ENCODE assay signal across 8 cellular contexts in the genomic region with DNA sequence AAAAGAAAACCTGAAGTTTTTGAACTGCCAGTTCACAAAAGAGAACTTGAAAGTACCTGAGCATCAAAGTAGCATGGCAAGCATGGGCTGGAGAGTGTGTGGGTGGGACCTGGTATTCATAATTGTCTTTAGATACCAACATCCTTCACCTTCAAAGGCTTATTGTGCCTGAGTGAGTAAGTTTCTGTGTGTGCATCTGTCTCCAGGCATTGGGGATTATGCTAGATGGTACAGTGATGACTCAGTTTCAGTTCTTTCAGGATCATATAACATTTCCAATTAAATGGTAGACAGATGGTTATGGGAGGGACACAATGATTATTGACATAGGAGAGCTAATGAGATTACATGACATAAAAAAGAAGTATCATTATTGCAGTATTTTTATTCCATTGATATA.
DNase-seq lines count a peak whose midpoint lies in the region; ATAC-seq and TF ChIP-seq lines count a peak whose summit lies in the region.

No MANE protein-coding gene starts in this region.

- no peaks in the 10 kb centered on the region for H3K27me3 Mint-ChIP-seq in stimulated activated naive CD8-positive, alpha-beta T cell treated with anti-CD3 and anti-CD28 coated beads, Interleukin-15, amount 100 ng/mL, for 72 hours
- no peaks in the 10 kb centered on the region for H3K27me3 Mint-ChIP-seq in type B pancreatic cell

- no peaks in the 10 kb centered on the region for H3K9me3 Mint-ChIP-seq in stimulated activated naive CD8-positive, alpha-beta T cell treated with anti-CD3 and anti-CD28 coated beads, Interleukin-15, amount 100 ng/mL, for 72 hours
- H3K9me3 Mint-ChIP-seq in type B pancreatic cell = no peaks in the 10 kb centered on the region

- DNase-seq in activated T-cell treated with anti-CD3 and anti-CD28 coated beads for 24 hours (ENCODE audit: low read depth) (peak; percentile 52), SHP77 treated with DMSO at 0.1 percent for 48 hours (lab: John Stamatoyannopoulos, UW) (peak; percentile 3), fibroblast of the aortic adventitia (ENCODE audit: low read depth) (peak; percentile 9), type B pancreatic cell (ENCODE audit: extremely low spot score, unreplicated experiment) (no peak), left lobe of liver (ENCODE audit: low spot score) (no peak)
- DNase-seq in activated T-cell treated with anti-CD3 and anti-CD28 coated beads, Interleukin-2, amount 50 U/mL, for 1 hour = no peak
- peak; percentile 39 to 72 for DNase-seq in stimulated activated naive CD8-positive, alpha-beta T cell treated with anti-CD3 and anti-CD28 coated beads, Interleukin-15, amount 100 ng/mL, for 72 hours

- no peak overlapping the region for H3K27ac Mint-ChIP-seq in stimulated activated naive CD8-positive, alpha-beta T cell treated with anti-CD3 and anti-CD28 coated beads, Interleukin-15, amount 100 ng/mL, for 72 hours
- no peak overlapping the region for H3K27ac Mint-ChIP-seq in type B pancreatic cell

- ATAC-seq in stimulated activated naive CD8-positive, alpha-beta T cell treated with anti-CD3 and anti-CD28 coated beads, Interleukin-15, amount 100 ng/mL, for 72 hours = peak; percentile 100
- no peak for ATAC-seq in HG02588 (IDR thresholded peaks at IDR 0.05; ENCODE audit: unreplicated experiment)
- ATAC-seq in left lobe of liver = no peak

- TF ChIP-seq CTCF in fibroblast of the aortic adventitia (IDR thresholded peaks at IDR 0.05; ENCODE audit: insufficient read depth, low read length) = no peak
- no peak for TF ChIP-seq CTCF in type B pancreatic cell (conservative IDR thresholded peaks at IDR 0.05)

- peaks cover 15% of the 10 kb centered on the region for H3K36me3 Mint-ChIP-seq in type B pancreatic cell

- H3K4me3 ChIP-seq in fibroblast of the aortic adventitia (ENCODE audit: low read depth, low read length) = no peak overlapping the region

- H3K4me3 Mint-ChIP-seq in stimulated activated naive CD8-positive, alpha-beta T cell treated with anti-CD3 and anti-CD28 coated beads, Interleukin-15, amount 100 ng/mL, for 72 hours = no peak overlapping the region
- no peak overlapping the region for H3K4me3 Mint-ChIP-seq in type B pancreatic cell

- H3K4me1 Mint-ChIP-seq in stimulated activated naive CD8-positive, alpha-beta T cell treated with anti-CD3 and anti-CD28 coated beads, Interleukin-15, amount 100 ng/mL, for 72 hours = peaks cover 24% of the 10 kb centered on the region
- H3K4me1 Mint-ChIP-seq in type B pancreatic cell (ENCODE audit: unreplicated experiment) = peaks cover 9% of the 10 kb centered on the region

Comparison
In these comparisons a context has a peak if more than half of its experiments do, and no peak if none do; other contexts are left out.
1. DNase-seq: peak in activated T-cell treated with anti-CD3 and anti-CD28 coated beads for 24 hours (single experiment), SHP77 treated with DMSO at 0.1 percent for 48 hours (single experiment), fibroblast of the aortic adventitia (single experiment) and stimulated activated naive CD8-positive, alpha-beta T cell treated with anti-CD3 and anti-CD28 coated beads, Interleukin-15, amount 100 ng/mL, for 72 hours (2 of 2); none in activated T-cell treated with anti-CD3 and anti-CD28 coated beads, Interleukin-2, amount 50 U/mL, for 1 hour (single experiment), type B pancreatic cell (single experiment) and left lobe of liver (single experiment).